In genomic region chr2:222296311-222296736, GRCh38 we compare ENCODE assay signal across 3 cellular contexts.
A peak's percentile ranks its signal among the peaks of the same experiment; 100 is the strongest.
TF ChIP-seq lines count a peak whose summit lies in the region.

No MANE protein-coding gene starts in this region.

TF ChIP-seq in SK-N-SH, 30 proteins besides CTCF, POLR2A, EP300 and RAD21 (continued from another document):
- TF ChIP-seq TEAD4 (IDR thresholded peaks at IDR 0.05; ENCODE audit: borderline replicate concordance, insufficient read depth) = no peak
- TF ChIP-seq FOXM1 (IDR thresholded peaks at IDR 0.05; ENCODE audit: low read depth) = no peak
- no peak for TF ChIP-seq FOXJ3 (CRISPR knock-in tag; IDR thresholded peaks at IDR 0.05)
- no peak for TF ChIP-seq POLR2AphosphoS5 (IDR thresholded peaks at IDR 0.05; ENCODE audit: low read depth, low read length)
- no peak for TF ChIP-seq USF1 (IDR thresholded peaks at IDR 0.05; ENCODE audit: borderline replicate concordance, low read depth)
- no peak for TF ChIP-seq JUND (IDR thresholded peaks at IDR 0.05)
- no peak for TF ChIP-seq ZBTB33 (IDR thresholded peaks at IDR 0.05; ENCODE audit: borderline replicate concordance, low read depth)
- TF ChIP-seq MXI1 (IDR thresholded peaks at IDR 0.05; ENCODE audit: low read depth, low read length) = no peak
- no peak for TF ChIP-seq ELF1 (IDR thresholded peaks at IDR 0.05)

TF ChIP-seq in SK-N-SH treated with all-trans-retinoic acid at 6 μM for 48 hours, 23 proteins besides CTCF, POLR2A, EP300 and RAD21 (continued from another document):
- TF ChIP-seq TSHZ2 (CRISPR knock-in tag; IDR thresholded peaks at IDR 0.05) (no peak), CREB5 (CRISPR knock-in tag; IDR thresholded peaks at IDR 0.05; ENCODE audit: low read depth) (no peak), ZNF565 (CRISPR knock-in tag; conservative IDR thresholded peaks at IDR 0.05; ENCODE audit: low read depth) (no peak), ARNTL (CRISPR knock-in tag; IDR thresholded peaks at IDR 0.05; ENCODE audit: borderline replicate concordance, low read depth) (no peak), ZNF8 (CRISPR knock-in tag; IDR thresholded peaks at IDR 0.05) (no peak), BACH2 (CRISPR knock-in tag; IDR thresholded peaks at IDR 0.05; ENCODE audit: borderline replicate concordance) (no peak)

TF ChIP-seq in HEK293, 187 proteins besides CTCF, POLR2A, EP300 and RAD21 (continued from another document):
- no peak for TF ChIP-seq ZBTB26 (tag by site-specific recombination; optimal IDR thresholded peaks at IDR 0.05)
- TF ChIP-seq ZNF18 (tag by site-specific recombination; IDR thresholded peaks at IDR 0.05) = no peak
- TF ChIP-seq ZNF2 (tag by site-specific recombination; IDR thresholded peaks at IDR 0.05) = no peak
- no peak for TF ChIP-seq ZNF548 (tag by site-specific recombination; IDR thresholded peaks at IDR 0.05)
- peak; percentile 70 for TF ChIP-seq SCRT2 (tag by site-specific recombination; IDR thresholded peaks at IDR 0.05)
